Comparison of ENCODE assay signal across 6 cellular contexts in the genomic region with DNA sequence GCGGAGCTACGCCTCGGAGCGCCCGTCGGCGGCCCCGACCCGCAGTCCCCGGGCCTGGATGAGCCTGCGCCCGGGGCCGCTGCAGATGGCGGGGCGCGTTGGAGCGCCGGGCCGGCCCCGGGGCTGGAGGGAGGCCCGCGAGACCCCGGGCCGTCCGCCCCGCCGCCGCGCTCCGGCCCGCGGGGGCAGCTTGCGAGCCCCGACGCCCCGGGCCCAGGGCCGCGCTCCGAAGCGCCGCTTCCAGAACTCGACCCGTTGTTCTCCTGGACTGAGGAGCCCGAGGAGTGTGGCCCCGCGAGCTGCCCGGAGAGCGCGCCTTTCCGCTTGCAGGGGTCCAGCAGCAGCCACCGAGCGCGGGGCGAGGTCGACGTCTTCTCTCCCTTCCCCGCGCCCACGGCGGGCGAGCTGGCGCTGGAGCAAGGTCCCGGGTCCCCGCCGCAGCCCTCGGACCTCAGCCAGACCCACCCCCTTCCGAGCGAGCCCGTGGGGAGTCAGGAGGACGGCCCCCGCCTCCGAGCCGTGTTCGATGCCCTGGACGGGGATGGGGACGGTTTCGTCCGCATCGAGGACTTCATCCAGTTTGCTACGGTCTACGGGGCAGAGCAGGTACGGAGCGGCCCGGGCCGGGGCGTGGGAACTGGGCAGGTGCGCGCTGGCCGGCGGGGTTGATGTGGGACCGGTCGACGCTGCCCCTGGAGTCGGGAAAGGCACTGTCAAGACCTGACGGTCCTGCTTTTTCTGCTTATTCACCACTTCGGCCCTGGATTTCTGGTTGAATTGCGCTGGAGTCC. TPM values are rescaled to one million over a fixed set of nuclear protein-coding genes. Genes with fewer than 3 reads are reported as not detected.
DNase-seq lines count a peak whose midpoint lies in the region; ATAC-seq and TF ChIP-seq lines count a peak whose summit lies in the region.

No MANE protein-coding gene starts in this region.

- H3K4me1 Mint-ChIP-seq in CD4-positive, alpha-beta memory T cell, result peaks cover 23 to 44% (median 33%) of the 10 kb centered on the region in 4 donors
- H3K4me1 Mint-ChIP-seq in chondrocyte (ENCODE audit: low read depth), result peaks cover 38% of the 10 kb centered on the region

- H3K4me1 ChIP-seq in CD4-positive, alpha-beta memory T cell (ENCODE audit: insufficient read depth, low read length), result peaks cover 35% of the 10 kb centered on the region
- peaks cover 9% of the 10 kb centered on the region for H3K4me1 ChIP-seq in ovary (ENCODE audit: insufficient read depth)

- no peaks in the 10 kb centered on the region for H3K27me3 Mint-ChIP-seq in CD4-positive, alpha-beta memory T cell
- H3K27me3 Mint-ChIP-seq in chondrocyte (ENCODE audit: low read depth), result no peaks in the 10 kb centered on the region

- WGBS in ovary, 3 donors, result 0 to 1% (median 0%) methylated on average over 24 to 97 of the region's 97 CpGs

- POLR2A ChIA-PET in CD4-positive, alpha-beta memory T cell (lab: Charles Lee; ENCODE audit: partially characterized antibody), result interaction anchor here (1.2 to 2.3 kb wide), 7 partner anchors 20 to 191 kb away, joined by 3 to 24 read pairs (median 4); partner anchors contain the start of genes AXIN1, CAPN15, DECR2 and FAM234A

- in situ Hi-C loops in GM13976 (cut with MboI; ENCODE audit: low sequenced_read_pairs, unreplicated experiment), result no loop called here

- no peak for TF ChIP-seq CTCF in chondrocyte (IDR thresholded peaks at IDR 0.05)
- no peak for TF ChIP-seq CTCF in ovary (IDR thresholded peaks at IDR 0.05)
- no peak for TF ChIP-seq CTCF in GM13976 (IDR thresholded peaks at IDR 0.05; ENCODE audit: borderline replicate concordance, control extremely low read depth, extremely low read depth, insufficient read depth, missing control alignments)

- no peaks in the 10 kb centered on the region for H3K9me3 Mint-ChIP-seq in CD4-positive, alpha-beta memory T cell
- no peaks in the 10 kb centered on the region for H3K9me3 Mint-ChIP-seq in chondrocyte (ENCODE audit: low read depth)

- peak; percentile 5 for ATAC-seq in HG03097 (IDR thresholded peaks at IDR 0.05; ENCODE audit: low FRiP score, unreplicated experiment)
- ATAC-seq in GM18858 (IDR thresholded peaks at IDR 0.05; ENCODE audit: unreplicated experiment), result no peak

- H3K36me3 ChIP-seq in CD4-positive, alpha-beta memory T cell (ENCODE audit: insufficient read depth, low read length), result no peaks in the 10 kb centered on the region
- H3K36me3 ChIP-seq in ovary, result no peaks in the 10 kb centered on the region

- peak overlapping the region; percentile 31 for H3K27ac ChIP-seq in CD4-positive, alpha-beta memory T cell (ENCODE audit: low read depth, low read length)
- H3K27ac ChIP-seq in ovary, result peak overlapping the region in 1 of 2 donors; percentile 34

- H3K4me3 Mint-ChIP-seq in CD4-positive, alpha-beta memory T cell, result peak overlapping the region; percentile 80 to 89 (median 84)
- peak overlapping the region; percentile 75 for H3K4me3 Mint-ChIP-seq in chondrocyte (ENCODE audit: unreplicated experiment)

- TF ChIP-seq EP300 in ovary (IDR thresholded peaks at IDR 0.05), result no peak

- peak overlapping the region in 1 of 2 donors; percentile 54 for H3K4me3 ChIP-seq in CD4-positive, alpha-beta memory T cell (ENCODE audit: low read length in 2 of 2)
- H3K4me3 ChIP-seq in ovary, result peak overlapping the region; percentile 58

- CTCF ChIA-PET in CD4-positive, alpha-beta memory T cell (lab: Charles Lee; ENCODE audit: partially characterized antibody), result interaction anchor here (1.0 kb wide), 1 partner anchor 381 kb away, joined by 3 read pairs; no protein-coding TSS in a partner anchor

- DNase-seq in CD4-positive, alpha-beta memory T cell, result peak in 1 of 5 donors; percentile 10
- no peak for DNase-seq in chondrocyte (ENCODE audit: low spot score)
- peak in 4 of 5 donors; percentile 22 to 59 (median 46) for DNase-seq in ovary
- no peak for DNase-seq in GM13976 (ENCODE audit: low spot score)

- peak overlapping the region in 6 of 7 donors; percentile 10 to 90 (median 84) for H3K27ac Mint-ChIP-seq in CD4-positive, alpha-beta memory T cell
- H3K27ac Mint-ChIP-seq in chondrocyte (ENCODE audit: unreplicated experiment), result no peak overlapping the region

- intact Hi-C loops in CD4-positive, alpha-beta memory T cell (cut with micrococcal nuclease), result no loop called here
- intact Hi-C loops in ovary (cut with DNase I), result loop anchor here in 1 of 4 donors (1.0 kb wide), 1 partner anchor 101 kb away; the partner anchor contains the start of gene CAPN15

- H3K36me3 Mint-ChIP-seq in CD4-positive, alpha-beta memory T cell, result peaks cover 0 to 3% of the 10 kb centered on the region in 2 donors
- H3K36me3 Mint-ChIP-seq in chondrocyte (ENCODE audit: low read depth), result peaks cover 2% of the 10 kb centered on the region

- no peaks in the 10 kb centered on the region for H3K27me3 ChIP-seq in CD4-positive, alpha-beta memory T cell (ENCODE audit: insufficient read depth, low read length)
- H3K27me3 ChIP-seq in ovary, result no peaks in the 10 kb centered on the region

- TF ChIP-seq POLR2A in ovary (IDR thresholded peaks at IDR 0.05), result no peak

- no peaks in the 10 kb centered on the region for H3K9me3 ChIP-seq in CD4-positive, alpha-beta memory T cell (ENCODE audit: control insufficient read depth in 1 of 2, low read length in 2 of 2)
- no peaks in the 10 kb centered on the region for H3K9me3 ChIP-seq in ovary

RNA-seq across cellular contexts. Expression of gene RAB11FIP3, which starts 0.9 kb away (rescaled TPM):
- total RNA-seq in CD4-positive, alpha-beta memory T cell, result 10 to 100 TPM; 41.8 to 42.6 TPM
- 1 to 10 TPM in 1 of 2 donors, under 1 TPM in 1; 0.15 to 4.6 TPM for polyA plus RNA-seq in CD4-positive, alpha-beta memory T cell
- total RNA-seq in chondrocyte (41.9 to 52.4 TPM (median 45.1 TPM) in 3 replicates), ovary (10 to 100 TPM; 35.9 to 58.1 (median 38.1) TPM)
- 10 to 100 TPM; 18.0 to 40.1 TPM for polyA plus RNA-seq in ovary

RNA-seq across cellular contexts. Expression of gene DECR2, which starts 24.6 kb away (rescaled TPM):
- 1 to 10 TPM; 5.1 to 7.3 TPM for total RNA-seq in CD4-positive, alpha-beta memory T cell
- 1 to 10 TPM; 3.4 to 4.1 TPM for polyA plus RNA-seq in CD4-positive, alpha-beta memory T cell
- total RNA-seq in chondrocyte (21.8 to 25.1 TPM (median 22.2 TPM) in 3 replicates), ovary (10 to 100 TPM; 10.2 to 23.7 (median 15.1) TPM)
- 10 to 100 TPM in 1 of 2 donors, 1 to 10 TPM in 1; 2.1 to 13.0 TPM for polyA plus RNA-seq in ovary

RNA-seq across cellular contexts. Expression of gene NME4, which starts 29.3 kb away (rescaled TPM):
- 10 to 100 TPM; 34.9 to 35.4 TPM for total RNA-seq in CD4-positive, alpha-beta memory T cell
- polyA plus RNA-seq in CD4-positive, alpha-beta memory T cell, result 10 to 100 TPM; 54.4 to 61.7 TPM
- total RNA-seq in chondrocyte, result 176 to 246 TPM (median 231 TPM) in 3 replicates
- 100 to 1,000 TPM in 3 of 7 donors, 10 to 100 TPM in 4; 48.8 to 133 (median 93.4) TPM for total RNA-seq in ovary
- 100 to 1,000 TPM in 1 of 2 donors, 10 to 100 TPM in 1; 72.9 to 117 TPM for polyA plus RNA-seq in ovary

RNA-seq across cellular contexts. Expression of gene PGAP6, which starts 44.5 kb away (rescaled TPM):
- total RNA-seq in CD4-positive, alpha-beta memory T cell, result 10 to 100 TPM; 72.2 to 73.5 TPM
- polyA plus RNA-seq in CD4-positive, alpha-beta memory T cell, result 10 to 100 TPM; 22.7 to 40.5 TPM
- 49.5 to 61.2 TPM (median 59.7 TPM) in 3 replicates for total RNA-seq in chondrocyte
- 10 to 100 TPM; 13.0 to 39.8 (median 23.2) TPM for total RNA-seq in ovary
- 10 to 100 TPM; 13.9 to 17.9 TPM for polyA plus RNA-seq in ovary

RNA-seq across cellular contexts. Expression of gene MRPL28, which starts 56.0 kb away (rescaled TPM):
- 10 to 100 TPM; 27.9 to 29.2 TPM for total RNA-seq in CD4-positive, alpha-beta memory T cell
- polyA plus RNA-seq in CD4-positive, alpha-beta memory T cell, result 10 to 100 TPM; 58.6 to 59.2 TPM
- total RNA-seq in chondrocyte (53.4 to 57.7 TPM (median 54.7 TPM) in 3 replicates), ovary (10 to 100 TPM; 38.9 to 57.7 (median 40.9) TPM)
- 10 to 100 TPM; 28.4 to 53.0 TPM for polyA plus RNA-seq in ovary

Comparison
In these comparisons a context has a peak if more than half of its experiments do, and no peak if none do; other contexts are left out.
1. DNase-seq: peak in ovary (4 of 5); none in chondrocyte (single experiment) and GM13976 (single experiment).